17 cellular contexts compared by ENCODE assay signal in genomic region chr2:102048465-102048864, GRCh38. TPM values are rescaled to one million over a fixed set of nuclear protein-coding genes. Genes with fewer than 3 reads are reported as not detected.
A peak's percentile ranks its signal among the peaks of the same experiment; 100 is the strongest.
DNase-seq lines count a peak whose midpoint lies in the region; ATAC-seq and TF ChIP-seq lines count a peak whose summit lies in the region.
"Had no signal": no experiment of that assay in that cellular context is flagged by ENCODE, and none has a peak within 500 bp of the region (broad histone marks: within the 10 kb centered on the region; RNA-seq: fewer than 3 reads in every experiment).

No MANE protein-coding gene starts in this region.

- H3K27ac Mint-ChIP-seq in dendritic cell treated with granulocyte-macrophage colony-stimulating factor and Interleukin-4, amounts not matched to agents 40 ng/mL and 50 ng/mL, for 4 days: peak overlapping the region; percentile 89
- no peak overlapping the region for H3K27ac Mint-ChIP-seq in stimulated activated naive B cell treated with anti-CD40 and anti-IgM and Interleukin-4, amounts not matched to agents 10 μg/mL and 1 μg/mL and 100 μg/mL, for 72 hours
- H3K27ac Mint-ChIP-seq: activated CD4-positive, alpha-beta T cell treated with anti-CD3 and anti-CD28 coated beads for 36 hours; activated naive CD8-positive, alpha-beta T cell treated with anti-CD3 and anti-CD28 coated beads for 36 hours; mesothelial cell of epicardium; T-helper 2 cell treated with Interferon-gamma antibody and Interleukin-4, amounts not matched to agents 5 μg/mL and 100 μg/mL, for 36 hours had no signal

- ATAC-seq in mucosa of descending colon: peak; percentile 54
- no peak for ATAC-seq in stimulated activated naive B cell treated with anti-CD40 and anti-IgM and Interleukin-4, amounts not matched to agents 10 μg/mL and 1 μg/mL and 100 μg/mL, for 72 hours (replicated peaks)
- ATAC-seq in GM18861 (IDR thresholded peaks at IDR 0.05; ENCODE audit: unreplicated experiment): no peak
- ATAC-seq: activated CD4-positive, alpha-beta T cell treated with anti-CD3 and anti-CD28 coated beads for 36 hours had no signal

- H3K4me3 ChIP-seq in mucosa of descending colon (no peak overlapping the region), tibial nerve (no peak overlapping the region)

- no peak for TF ChIP-seq POLR2A in tibial nerve (IDR thresholded peaks at IDR 0.05)

- TF ChIP-seq CTCF in mucosa of descending colon (IDR thresholded peaks at IDR 0.05) (no peak), tibial nerve (IDR thresholded peaks at IDR 0.05) (no peak)

- no peaks in the 10 kb centered on the region for H3K9me3 ChIP-seq in mucosa of descending colon
- no peaks in the 10 kb centered on the region for H3K9me3 ChIP-seq in tibial nerve

- peaks cover 21% of the 10 kb centered on the region for H3K4me1 ChIP-seq in mucosa of descending colon (ENCODE audit: low read depth)
- H3K4me1 ChIP-seq in tibial nerve: peaks cover 0 to 53% (median 32%) of the 10 kb centered on the region in 4 donors

- intact Hi-C loops in dendritic cell treated with granulocyte-macrophage colony-stimulating factor and Interleukin-4, amounts not matched to agents 40 ng/mL and 50 ng/mL, for 4 days (cut with micrococcal nuclease): no loop called here
- intact Hi-C loops in mucosa of descending colon (cut with DNase I, micrococcal nuclease): no loop called here

- 73 to 83% methylated on average over 8 of the region's 8 CpGs for WGBS in tibial nerve, 2 donors

- H3K9me3 Mint-ChIP-seq in dendritic cell treated with granulocyte-macrophage colony-stimulating factor and Interleukin-4, amounts not matched to agents 40 ng/mL and 50 ng/mL, for 4 days: no peaks in the 10 kb centered on the region
- peaks cover 0 to 1% of the 10 kb centered on the region in 2 donors for H3K9me3 Mint-ChIP-seq in stimulated activated naive B cell treated with anti-CD40 and anti-IgM and Interleukin-4, amounts not matched to agents 10 μg/mL and 1 μg/mL and 100 μg/mL, for 72 hours
- H3K9me3 Mint-ChIP-seq: activated naive CD8-positive, alpha-beta T cell treated with anti-CD3 and anti-CD28 coated beads for 36 hours; T-helper 2 cell treated with Interferon-gamma antibody and Interleukin-4, amounts not matched to agents 5 μg/mL and 100 μg/mL, for 36 hours had no signal

- peak in 1 of 2 donors; percentile 76 for TF ChIP-seq EP300 in tibial nerve (IDR thresholded peaks at IDR 0.05)

- H3K36me3 Mint-ChIP-seq in dendritic cell treated with granulocyte-macrophage colony-stimulating factor and Interleukin-4, amounts not matched to agents 40 ng/mL and 50 ng/mL, for 4 days (ENCODE audit: low read depth): no peaks in the 10 kb centered on the region
- H3K36me3 Mint-ChIP-seq in stimulated activated naive B cell treated with anti-CD40 and anti-IgM and Interleukin-4, amounts not matched to agents 10 μg/mL and 1 μg/mL and 100 μg/mL, for 72 hours: no peaks in the 10 kb centered on the region
- H3K36me3 Mint-ChIP-seq: activated naive CD8-positive, alpha-beta T cell treated with anti-CD3 and anti-CD28 coated beads for 36 hours; mesothelial cell of epicardium had no signal

- no peaks in the 10 kb centered on the region for H3K36me3 ChIP-seq in mucosa of descending colon (ENCODE audit: low read depth)
- no peaks in the 10 kb centered on the region for H3K36me3 ChIP-seq in tibial nerve

- peaks cover 80% of the 10 kb centered on the region for H3K4me1 Mint-ChIP-seq in dendritic cell treated with granulocyte-macrophage colony-stimulating factor and Interleukin-4, amounts not matched to agents 40 ng/mL and 50 ng/mL, for 4 days (ENCODE audit: low read depth)
- peaks cover 0 to 2% of the 10 kb centered on the region in 2 donors for H3K4me1 Mint-ChIP-seq in stimulated activated naive B cell treated with anti-CD40 and anti-IgM and Interleukin-4, amounts not matched to agents 10 μg/mL and 1 μg/mL and 100 μg/mL, for 72 hours

- peak; percentile 52 for DNase-seq in HT1080 (ENCODE audit: low read depth)
- DNase-seq in mucosa of descending colon: no peak
- DNase-seq in tibial nerve (ENCODE audit: low spot score in 2 of 2): peak in 1 of 2 donors; percentile 53
- no peak for DNase-seq in stimulated activated naive B cell treated with anti-CD40 and anti-IgM and Interleukin-4, amounts not matched to agents 10 μg/mL and 1 μg/mL and 100 μg/mL, for 72 hours
- DNase-seq in NCI-H2107 treated with DMSO at 0.1 percent for 48 hours (lab: John Stamatoyannopoulos, UW; ENCODE audit: unreplicated experiment): no peak
- DNase-seq: activated CD4-positive, alpha-beta T cell treated with anti-CD3 and anti-CD28 coated beads for 36 hours; activated naive CD8-positive, alpha-beta T cell treated with anti-CD3 and anti-CD28 coated beads for 36 hours; Karpas-422; NCI-H187; NCI-H748 treated with DMSO at 0.1 percent for 48 hours had no signal

- peaks cover 2% of the 10 kb centered on the region for H3K27me3 Mint-ChIP-seq in dendritic cell treated with granulocyte-macrophage colony-stimulating factor and Interleukin-4, amounts not matched to agents 40 ng/mL and 50 ng/mL, for 4 days
- H3K27me3 Mint-ChIP-seq in stimulated activated naive B cell treated with anti-CD40 and anti-IgM and Interleukin-4, amounts not matched to agents 10 μg/mL and 1 μg/mL and 100 μg/mL, for 72 hours: peaks cover 55 to 58% of the 10 kb centered on the region in 2 donors

- peak overlapping the region in 3 of 4 donors; percentile 65 to 80 (median 66) for H3K27ac ChIP-seq in tibial nerve
- H3K27ac ChIP-seq: C4-2B, RWPE1 had no signal

- no peaks in the 10 kb centered on the region for H3K27me3 ChIP-seq in tibial nerve

- no peak overlapping the region for H3K4me3 Mint-ChIP-seq in dendritic cell treated with granulocyte-macrophage colony-stimulating factor and Interleukin-4, amounts not matched to agents 40 ng/mL and 50 ng/mL, for 4 days
- H3K4me3 Mint-ChIP-seq in stimulated activated naive B cell treated with anti-CD40 and anti-IgM and Interleukin-4, amounts not matched to agents 10 μg/mL and 1 μg/mL and 100 μg/mL, for 72 hours: no peak overlapping the region
- H3K4me3 Mint-ChIP-seq: activated CD4-positive, alpha-beta T cell treated with anti-CD3 and anti-CD28 coated beads for 36 hours; activated naive CD8-positive, alpha-beta T cell treated with anti-CD3 and anti-CD28 coated beads for 36 hours; mesothelial cell of epicardium; T-helper 2 cell treated with Interferon-gamma antibody and Interleukin-4, amounts not matched to agents 5 μg/mL and 100 μg/mL, for 36 hours had no signal

RNA-seq across cellular contexts. Expression of gene IL1R2, which starts 56.7 kb away (rescaled TPM):
- total RNA-seq in HT1080 (2014; rRNA removed; shearing (Covaris generic)): 0.57 and 0.59 TPM in 2 replicates
- polyA plus RNA-seq in HT1080 (2015; cell fraction: cytosol; rRNA removed): 0.58 and 2.5 TPM in 2 replicates
- polyA plus RNA-seq in HT1080 (2015; cell fraction: nucleus; rRNA removed): 0.25 and 0.64 TPM in 2 replicates
- 10 to 100 TPM; 17.9 to 40.3 (median 39.8) TPM for total RNA-seq in mucosa of descending colon
- 10 to 100 TPM in 1 of 4 donors, 1 to 10 TPM in 3; 3.6 to 17.7 (median 7.5) TPM for total RNA-seq in tibial nerve
- total RNA-seq: H1, mesothelial cell of epicardium had no signal
